ENCODE assay signal across 9 cellular contexts in the genomic region with DNA sequence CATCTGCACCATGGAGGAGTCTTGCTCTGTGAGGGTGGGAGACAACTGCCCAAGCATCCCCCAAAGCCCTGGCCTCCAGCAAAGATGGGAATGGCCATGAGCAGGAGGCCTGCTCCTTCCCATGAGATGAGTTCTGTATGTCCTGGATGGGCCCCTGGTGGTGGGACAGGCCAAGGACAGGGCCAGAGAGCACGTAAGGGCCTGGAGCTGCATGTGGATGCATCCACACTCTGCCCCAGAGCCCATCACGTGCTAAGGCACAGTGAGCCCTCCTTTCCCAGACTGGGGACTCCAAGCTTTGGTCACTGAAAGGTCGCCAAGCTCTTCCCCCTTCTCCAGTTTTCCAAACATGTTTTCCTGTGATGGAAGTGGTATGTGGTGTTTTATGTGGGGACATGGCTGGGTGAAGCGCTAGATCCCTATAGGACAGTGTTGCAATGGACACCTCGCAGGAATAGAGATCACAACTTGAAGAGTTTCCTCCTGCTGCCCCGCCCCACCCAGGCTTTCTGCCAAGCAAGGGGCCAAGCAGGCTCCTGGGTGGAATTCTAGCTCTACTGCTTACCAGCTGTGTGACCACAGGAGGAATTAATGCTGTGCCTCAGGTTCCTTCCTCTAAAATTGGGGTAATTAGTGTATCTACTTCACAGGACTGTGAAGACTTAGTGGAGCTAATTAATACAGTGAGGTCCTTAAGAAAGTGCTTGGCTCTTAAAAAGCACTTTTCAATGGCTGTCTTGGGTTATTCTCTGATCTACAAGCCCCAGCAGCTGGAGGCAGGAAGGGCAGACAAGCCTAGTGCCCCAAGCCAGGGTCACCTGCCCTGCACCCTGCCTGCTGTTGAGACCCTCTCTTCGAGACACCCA.
DNase-seq lines count a peak whose midpoint lies in the region; ATAC-seq, FAIRE-seq and TF ChIP-seq lines count a peak whose summit lies in the region.
"Had no signal": no experiment of that assay in that cellular context is flagged by ENCODE, and none has a peak within 500 bp of the region (broad histone marks: within the 10 kb centered on the region; RNA-seq: fewer than 3 reads in every experiment).

No MANE protein-coding gene starts in this region.

- peaks cover 13 to 37% of the 10 kb centered on the region in 2 donors for H3K4me1 ChIP-seq in left lung
- peaks cover 76% of the 10 kb centered on the region for H3K4me1 ChIP-seq in vagina

- TF ChIP-seq POLR2A in vagina (IDR thresholded peaks at IDR 0.05): no peak

- peak; percentile 58 for ATAC-seq in left lung
- ATAC-seq in HG03280 (IDR thresholded peaks at IDR 0.05; ENCODE audit: unreplicated experiment): no peak
- ATAC-seq: GM12878 had no signal

- TF ChIP-seq CTCF in left lung (IDR thresholded peaks at IDR 0.05) (no peak), vagina (IDR thresholded peaks at IDR 0.05) (no peak)

- peak; percentile 81 for DNase-seq in AG08396 (ENCODE audit: low spot score)
- peak; percentile 72 for DNase-seq in HTR-8/SVneo (ENCODE audit: insufficient read length, low spot score)
- peak; percentile 79 for DNase-seq in astrocyte of the hippocampus (ENCODE audit: low read depth, low spot score)
- peak; percentile 56 to 80 for DNase-seq in left lung
- no peak for DNase-seq in vagina (ENCODE audit: extremely low spot score in 2 of 2)
- DNase-seq in stimulated activated CD4-positive, alpha-beta T cell treated with anti-CD3 and anti-CD28 coated beads, Interleukin-12 subunit alpha, Interleukin-12 subunit beta, amount 100 ng/mL, for 4 hours: no peak
- DNase-seq in NCI-H526 treated with DMSO at 0.1 percent for 48 hours (lab: John Stamatoyannopoulos, UW): no peak

- H3K9me3 ChIP-seq in left lung (no peaks in the 10 kb centered on the region), vagina (no peaks in the 10 kb centered on the region)

- H3K36me3 ChIP-seq in left lung (peaks cover 0 to 5% of the 10 kb centered on the region in 2 donors), vagina (no peaks in the 10 kb centered on the region)

- H3K27me3 ChIP-seq in left lung (no peaks in the 10 kb centered on the region), vagina (no peaks in the 10 kb centered on the region)

- FAIRE-seq in HTR-8/SVneo (lab: Jason Lieb, UNC): peak; percentile 4
- FAIRE-seq: GM12878 had no signal

- H3K27ac ChIP-seq in left lung: no peak overlapping the region
- no peak overlapping the region for H3K27ac ChIP-seq in vagina

- intact Hi-C loops in left lung (cut with DNase I) (no loop called here), vagina (cut with DNase I) (no loop called here)

- H3K4me3 ChIP-seq in left lung (no peak overlapping the region), vagina (no peak overlapping the region)
- H3K4me3 ChIP-seq: GM12878 had no signal

Comparison
In these comparisons a context has a peak if more than half of its experiments do, and no peak if none do; other contexts are left out.
1. DNase-seq: peak in AG08396 (single experiment), HTR-8/SVneo (single experiment), astrocyte of the hippocampus (single experiment) and left lung (2 of 2); none in vagina (0 of 2), stimulated activated CD4-positive, alpha-beta T cell treated with anti-CD3 and anti-CD28 coated beads, Interleukin-12 subunit alpha, Interleukin-12 subunit beta, amount 100 ng/mL, for 4 hours (single experiment) and NCI-H526 treated with DMSO at 0.1 percent for 48 hours (single experiment).